8 cellular contexts compared by ENCODE assay signal in genomic region chr1:19651141-19651737, GRCh38. TPM values are rescaled to one million over a fixed set of nuclear protein-coding genes. Genes with fewer than 3 reads are reported as not detected.
DNase-seq lines count a peak whose midpoint lies in the region; ATAC-seq and TF ChIP-seq lines count a peak whose summit lies in the region.

No MANE protein-coding gene starts in this region.

- H3K9me3 ChIP-seq in Karpas-422 (ENCODE audit: low read length): no peaks in the 10 kb centered on the region
- H3K9me3 ChIP-seq in endodermal cell (ENCODE audit: control insufficient read depth, low read length): no peaks in the 10 kb centered on the region
- H3K9me3 ChIP-seq in mucosa of descending colon: no peaks in the 10 kb centered on the region
- H3K9me3 ChIP-seq in tibial nerve: no peaks in the 10 kb centered on the region

- no peaks in the 10 kb centered on the region for H3K9me3 Mint-ChIP-seq in endodermal cell

- H3K4me1 Mint-ChIP-seq in endodermal cell: peaks cover 10% of the 10 kb centered on the region

- peak; percentile 76 for TF ChIP-seq CTCF in endodermal cell (conservative IDR thresholded peaks at IDR 0.05)
- TF ChIP-seq CTCF in mucosa of descending colon (IDR thresholded peaks at IDR 0.05): no peak
- TF ChIP-seq CTCF in tibial nerve (IDR thresholded peaks at IDR 0.05): peak; percentile 48 to 82 (median 64)

- H2AFZ ChIP-seq in Karpas-422 (ENCODE audit: low read length): no peak overlapping the region

- TF ChIP-seq POLR2A in tibial nerve (IDR thresholded peaks at IDR 0.05): no peak

- no peaks in the 10 kb centered on the region for H3K79me2 ChIP-seq in Karpas-422 (ENCODE audit: low read length)

- no peaks in the 10 kb centered on the region for H4K20me1 ChIP-seq in Karpas-422 (ENCODE audit: insufficient read depth, low read depth, low read length)

- H3K4me3 Mint-ChIP-seq in endodermal cell: no peak overlapping the region

- intact Hi-C loops in mucosa of descending colon (cut with DNase I, micrococcal nuclease): loop anchor here in 1 of 2 donors (10.0 kb wide), 1 partner anchor 306 kb away; no protein-coding TSS in a partner anchor

- peaks cover 14% of the 10 kb centered on the region for H3K36me3 Mint-ChIP-seq in endodermal cell (ENCODE audit: low read depth)

- H3K27ac Mint-ChIP-seq in endodermal cell: peak overlapping the region; percentile 75

- peak; percentile 38 for ATAC-seq in mucosa of descending colon
- ATAC-seq in HG02610 (IDR thresholded peaks at IDR 0.05; ENCODE audit: unreplicated experiment): no peak
- ATAC-seq in HG03469 (IDR thresholded peaks at IDR 0.05; ENCODE audit: unreplicated experiment): no peak

- DNase-seq in EH (ENCODE audit: low read depth): peak; percentile 63
- DNase-seq in Karpas-422: peak; percentile 79
- peak; percentile 38 to 44 for DNase-seq in activated CD4-positive, alpha-beta T cell treated with anti-CD3 and anti-CD28 coated beads for 4 hours
- DNase-seq in endodermal cell: peak; percentile 84
- peak in 1 of 3 donors; percentile 61 for DNase-seq in mucosa of descending colon
- peak; percentile 27 to 55 for DNase-seq in tibial nerve (ENCODE audit: low spot score in 2 of 2)

- peak in 1 of 2 donors; percentile 29 for TF ChIP-seq EP300 in tibial nerve (IDR thresholded peaks at IDR 0.05)

- H3K9me2 ChIP-seq in Karpas-422 (replicated peaks; ENCODE audit: insufficient read depth, low read length): no peaks in the 10 kb centered on the region

- H3K4me3 ChIP-seq in Karpas-422 (ENCODE audit: low read length) (no peak overlapping the region), endodermal cell (ENCODE audit: low read length) (no peak overlapping the region), mucosa of descending colon (no peak overlapping the region), tibial nerve (no peak overlapping the region)

- peaks cover 5% of the 10 kb centered on the region for H3K4me1 ChIP-seq in Karpas-422 (ENCODE audit: low read length)
- peaks cover 15% of the 10 kb centered on the region for H3K4me1 ChIP-seq in endodermal cell (ENCODE audit: control insufficient read depth, insufficient read depth, low read length)
- H3K4me1 ChIP-seq in mucosa of descending colon (ENCODE audit: low read depth): peaks cover 45% of the 10 kb centered on the region
- H3K4me1 ChIP-seq in tibial nerve: peaks cover 0 to 67% (median 27%) of the 10 kb centered on the region in 4 donors

- H3K9ac ChIP-seq in Karpas-422 (ENCODE audit: low read length) (no peak overlapping the region), endodermal cell (ENCODE audit: extremely low read depth, low read length, poor library complexity, severe bottlenecking) (peak overlapping the region; percentile 6)

- 42 to 60% methylated on average over 8 to 11 of the region's 11 CpGs for WGBS in endodermal cell (ENCODE audit: insufficient coverage in 1 of 2, insufficient read length in 1 of 2), 2 experiments
- WGBS in tibial nerve, 2 donors: 20 to 25% methylated on average over 6 to 11 of the region's 11 CpGs

- H3K27me3 ChIP-seq in Karpas-422 (ENCODE audit: low read length) (no peaks in the 10 kb centered on the region), endodermal cell (ENCODE audit: control insufficient read depth, insufficient read depth, low read length, poor library complexity, severe bottlenecking) (no peaks in the 10 kb centered on the region), tibial nerve (no peaks in the 10 kb centered on the region)

- H3K27ac ChIP-seq in Karpas-422 (ENCODE audit: low read length) (no peak overlapping the region), endodermal cell (ENCODE audit: low read depth, low read length) (no peak overlapping the region), tibial nerve (peak overlapping the region in 3 of 4 donors; percentile 63 to 86 (median 84))

- no peak overlapping the region for H3K4me2 ChIP-seq in Karpas-422 (ENCODE audit: low read depth, low read length, poor library complexity, severe bottlenecking)

- peaks cover 3% of the 10 kb centered on the region for H3K27me3 Mint-ChIP-seq in endodermal cell (ENCODE audit: insufficient read depth)

- no peaks in the 10 kb centered on the region for H3K36me3 ChIP-seq in Karpas-422 (ENCODE audit: insufficient read depth, low read length)
- peaks cover 20% of the 10 kb centered on the region for H3K36me3 ChIP-seq in endodermal cell (ENCODE audit: control insufficient read depth, insufficient read depth, low read length)
- no peaks in the 10 kb centered on the region for H3K36me3 ChIP-seq in mucosa of descending colon (ENCODE audit: low read depth)
- H3K36me3 ChIP-seq in tibial nerve: peaks cover 0 to 14% (median 0%) of the 10 kb centered on the region in 3 donors

RNA-seq across cellular contexts. Expression of gene NBL1, which starts 7.1 kb away (rescaled TPM):
- total RNA-seq in Karpas-422 (2014; rRNA removed; shearing (Covaris generic); ENCODE audit: low replicate concordance): not detected in 2 replicates
- 10 to 100 TPM; 13.7 to 32.4 TPM for total RNA-seq in endodermal cell
- polyA plus RNA-seq in endodermal cell (2013, experiment 1 of 2): 17.1 TPM
- 17.1 TPM for polyA plus RNA-seq in endodermal cell (2013, experiment 2 of 2)
- total RNA-seq in mucosa of descending colon: 100 to 1,000 TPM; 320 to 457 (median 426) TPM
- total RNA-seq in tibial nerve: 100 to 1,000 TPM in 2 of 4 donors, 10 to 100 TPM in 2; 71.9 to 157 (median 92.0) TPM

RNA-seq across cellular contexts. Expression of gene HTR6, which starts 13.4 kb away (rescaled TPM):
- not detected in 2 replicates for total RNA-seq in Karpas-422 (2014; rRNA removed; shearing (Covaris generic); ENCODE audit: low replicate concordance)
- total RNA-seq in endodermal cell (under 1 TPM in 1 of 2 donors, not detected in 1; 0.31 TPM), mucosa of descending colon (not detected), tibial nerve (not detected)
- polyA plus RNA-seq in endodermal cell (2013, experiment 1 of 2): 0.18 TPM
- 0.12 TPM for polyA plus RNA-seq in endodermal cell (2013, experiment 2 of 2)

Comparison
In these comparisons a context has a peak if more than half of its experiments do, and no peak if none do; other contexts are left out.
1. H3K27ac ChIP-seq: peak in tibial nerve (3 of 4); none in Karpas-422 (single experiment) and endodermal cell (single experiment).
2. RNA of gene NBL1, which starts 7.1 kb away (total RNA-seq): 320 to 457 TPM in mucosa of descending colon, 71.9 to 157 TPM in tibial nerve and 13.7 to 32.4 TPM in endodermal cell; not detected in Karpas-422; every median in the first group is over 10 times any median in the second.